Comparison of ENCODE assay signal across 1 cellular context in genomic region chr6:81996414-81996813, GRCh38.
TF ChIP-seq lines count a peak whose summit lies in the region.

No MANE protein-coding gene starts in this region.

TF ChIP-seq in GM23338, 12 proteins besides CTCF, POLR2A, EP300 and RAD21 (continued from another document):
- TF ChIP-seq ZNF462 (CRISPR knock-in tag; IDR thresholded peaks at IDR 0.05) (no peak), STAT1 (IDR thresholded peaks at IDR 0.05; ENCODE audit: unreplicated experiment) (no peak), ZNF114 (CRISPR knock-in tag; IDR thresholded peaks at IDR 0.05) (no peak), EZH2 (IDR thresholded peaks at IDR 0.05; ENCODE audit: low read depth, unreplicated experiment) (no peak), ZNF331 (CRISPR knock-in tag; IDR thresholded peaks at IDR 0.05; ENCODE audit: low read depth) (no peak)
